Comparison of ENCODE assay signal across 26 cellular contexts in the genomic region with DNA sequence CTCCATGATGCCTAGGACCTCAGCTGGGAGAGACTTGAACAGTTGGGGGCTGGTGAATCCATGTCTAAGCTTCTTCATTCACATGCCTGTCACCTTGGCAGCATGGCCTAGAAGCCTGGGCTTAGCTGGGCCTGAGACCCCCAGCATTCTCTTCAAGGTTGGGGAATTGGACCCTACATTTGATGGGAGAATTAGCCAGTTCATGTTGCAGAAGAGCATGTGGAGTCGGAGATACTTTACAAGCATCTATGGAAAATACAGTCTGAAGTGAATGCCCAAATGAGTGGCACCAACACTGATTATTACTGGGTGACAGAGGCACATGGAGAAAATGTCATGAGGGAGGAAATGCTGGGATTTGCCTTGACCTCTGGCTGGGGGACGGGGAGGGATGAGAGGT.
"Had no signal": no experiment of that assay in that cellular context is flagged by ENCODE, and none has a peak within 500 bp of the region (broad histone marks: within the 10 kb centered on the region; RNA-seq: fewer than 3 reads in every experiment).

No MANE protein-coding gene starts in this region.

- ATAC-seq: natural killer cell; sciatic nerve; stimulated activated naive B cell treated with anti-CD40 and anti-IgM and Interleukin-4, amounts not matched to agents 10 μg/mL and 1 μg/mL and 100 μg/mL, for 72 hours; stimulated activated naive CD8-positive, alpha-beta T cell treated with anti-CD3 and anti-CD28 coated beads, Interleukin-15, Interleukin-2, amounts not matched to agents 100 U/mL and 50 U/mL, for 24 hours; upper lobe of right lung had no signal

- H3K27me3 ChIP-seq: pancreas, stomach, testis, thyroid gland, upper lobe of right lung had no signal

- H3K36me3 ChIP-seq: pancreas, prostate gland, stomach, thyroid gland, upper lobe of right lung had no signal

- H3K27ac ChIP-seq: left ventricle myocardium inferior, pancreas, skin epidermis, testis, thyroid gland, upper lobe of right lung had no signal

- DNase-seq: islet precursor cell; left ventricle myocardium inferior; mesendoderm; naive B cell; natural killer cell; pancreas; posterior cingulate gyrus; retina; right cardiac atrium; stimulated activated CD4-positive, alpha-beta T cell treated with anti-CD3 and anti-CD28 coated beads, Interleukin-12 subunit alpha, Interleukin-12 subunit beta, amount 100 ng/mL, for 4 hours; stimulated activated CD4-positive, alpha-beta T cell treated with anti-CD3 and anti-CD28 coated beads, Interleukin-15, amount 100 ng/mL, for 24 hours; stimulated activated CD4-positive, alpha-beta T cell treated with anti-CD3 and anti-CD28 coated beads, Interleukin-2, amount 100 ng/mL, for 24 hours; stimulated activated CD4-positive, alpha-beta T cell treated with anti-CD3 and anti-CD28 coated beads, Interleukin-4, amount 100 ng/mL, for 1 hour; stimulated activated naive B cell treated with anti-CD40 and anti-IgM and Interleukin-4, amounts not matched to agents 10 μg/mL and 1 μg/mL and 100 μg/mL, for 72 hours; stimulated activated naive CD8-positive, alpha-beta T cell treated with anti-CD3 and anti-CD28 coated beads, Interleukin-15, Interleukin-2, amounts not matched to agents 100 U/mL and 50 U/mL, for 24 hours; stomach; testis; thyroid gland; trophoblast cell; upper lobe of right lung had no signal

- H3K9me3 Mint-ChIP-seq: mesothelial cell of epicardium; stimulated activated naive B cell treated with anti-CD40 and anti-IgM and Interleukin-4, amounts not matched to agents 10 μg/mL and 1 μg/mL and 100 μg/mL, for 72 hours had no signal

- H3K27me3 Mint-ChIP-seq: naive B cell; stimulated activated naive B cell treated with anti-CD40 and anti-IgM and Interleukin-4, amounts not matched to agents 10 μg/mL and 1 μg/mL and 100 μg/mL, for 72 hours had no signal

- H3K4me3 Mint-ChIP-seq: mesothelial cell of epicardium; naive B cell; natural killer cell; stimulated activated naive B cell treated with anti-CD40 and anti-IgM and Interleukin-4, amounts not matched to agents 10 μg/mL and 1 μg/mL and 100 μg/mL, for 72 hours had no signal

- H3K27ac Mint-ChIP-seq: mesothelial cell of epicardium; naive B cell; natural killer cell; stimulated activated naive B cell treated with anti-CD40 and anti-IgM and Interleukin-4, amounts not matched to agents 10 μg/mL and 1 μg/mL and 100 μg/mL, for 72 hours had no signal

- H3K36me3 Mint-ChIP-seq: mesothelial cell of epicardium; naive B cell; natural killer cell; stimulated activated naive B cell treated with anti-CD40 and anti-IgM and Interleukin-4, amounts not matched to agents 10 μg/mL and 1 μg/mL and 100 μg/mL, for 72 hours had no signal

- H3K4me1 ChIP-seq: pancreas had no signal

- H3K9me3 ChIP-seq: left ventricle myocardium inferior, pancreas, prostate gland, stomach, testis, thyroid gland, upper lobe of right lung had no signal

- H3K4me3 ChIP-seq: left ventricle myocardium inferior, lung, pancreas, prostate gland, skin epidermis, stomach, testis, thyroid gland, upper lobe of right lung had no signal

- FAIRE-seq: pancreas, urothelium cell line had no signal

- H3K4me1 Mint-ChIP-seq: naive B cell; natural killer cell; stimulated activated naive B cell treated with anti-CD40 and anti-IgM and Interleukin-4, amounts not matched to agents 10 μg/mL and 1 μg/mL and 100 μg/mL, for 72 hours had no signal
